Comparison of ENCODE assay signal across 10 cellular contexts in the genomic region with DNA sequence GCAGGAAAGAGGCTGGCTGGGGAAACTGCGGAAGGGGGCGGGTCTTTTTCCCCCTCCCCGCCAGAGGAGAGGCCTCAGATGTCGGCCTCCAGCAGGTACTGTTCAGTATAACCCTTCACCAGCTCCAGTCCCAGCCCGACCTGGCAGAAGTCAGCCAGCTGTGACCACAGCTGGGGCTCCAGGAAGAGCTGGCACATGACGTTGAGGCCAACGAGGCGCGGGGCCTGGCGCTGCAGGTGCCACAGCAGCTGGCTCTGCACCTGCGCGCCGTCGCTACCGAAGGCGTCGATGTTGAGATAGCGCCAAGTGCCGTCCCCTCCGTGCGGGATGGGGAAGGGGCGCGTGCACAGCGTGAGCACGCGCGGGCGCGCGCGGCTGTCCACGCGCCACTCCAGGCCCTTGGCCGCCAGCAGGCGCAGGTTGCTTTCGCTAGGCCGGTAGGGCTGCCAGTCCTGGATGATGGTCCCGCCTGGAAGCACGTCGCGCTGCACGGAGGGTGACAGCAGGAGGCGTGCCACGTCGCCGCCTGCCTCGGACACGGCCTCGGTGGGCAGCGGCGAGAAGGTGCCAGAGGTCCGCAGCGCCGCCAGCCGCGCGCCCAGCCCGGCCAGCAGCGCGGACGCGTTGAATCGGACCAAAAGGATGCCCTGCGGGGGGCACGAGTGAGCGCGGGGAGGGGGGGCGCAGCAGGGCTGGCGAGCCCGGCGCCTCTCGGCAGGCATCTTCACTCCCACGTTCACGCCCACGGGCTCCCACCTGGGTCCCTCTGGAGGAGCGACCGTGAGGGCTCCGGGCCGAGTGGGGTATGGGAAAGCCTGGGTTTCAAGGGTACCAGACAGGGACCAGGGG. TPM values are rescaled to one million over a fixed set of nuclear protein-coding genes. Genes with fewer than 3 reads are reported as not detected.
DNase-seq lines count a peak whose midpoint lies in the region; ATAC-seq and TF ChIP-seq lines count a peak whose summit lies in the region.
"Had no signal": no experiment of that assay in that cellular context is flagged by ENCODE, and none has a peak within 500 bp of the region (broad histone marks: within the 10 kb centered on the region; RNA-seq: fewer than 3 reads in every experiment).

No MANE protein-coding gene starts in this region.

- H3K36me3 Mint-ChIP-seq in activated T-helper 17 cell treated with anti-CD3 and anti-CD28 coated beads, Interleukin-2, amount 50 U/mL, for 72 hours (ENCODE audit: low read depth), result no peaks in the 10 kb centered on the region
- H3K36me3 Mint-ChIP-seq in natural killer cell treated with Interleukin-12 subunit alpha and Interleukin-12 subunit beta and Interleukin-15 and Interleukin-18, amount 100 ng/mL, for 72 hours, result no peaks in the 10 kb centered on the region

- H3K4me1 Mint-ChIP-seq in activated T-helper 17 cell treated with anti-CD3 and anti-CD28 coated beads, Interleukin-2, amount 50 U/mL, for 72 hours, result peaks cover 40% of the 10 kb centered on the region
- peaks cover 41 to 42% of the 10 kb centered on the region in 2 donors for H3K4me1 Mint-ChIP-seq in natural killer cell treated with Interleukin-12 subunit alpha and Interleukin-12 subunit beta and Interleukin-15 and Interleukin-18, amount 100 ng/mL, for 72 hours (ENCODE audit: low read depth in 2 of 2)

- H3K4me3 Mint-ChIP-seq in activated T-helper 17 cell treated with anti-CD3 and anti-CD28 coated beads, Interleukin-2, amount 50 U/mL, for 72 hours, result peak overlapping the region; percentile 60
- H3K4me3 Mint-ChIP-seq in natural killer cell treated with Interleukin-12 subunit alpha and Interleukin-12 subunit beta and Interleukin-15 and Interleukin-18, amount 100 ng/mL, for 72 hours, result peak overlapping the region; percentile 32

- H3K9me3 Mint-ChIP-seq in activated T-helper 17 cell treated with anti-CD3 and anti-CD28 coated beads, Interleukin-2, amount 50 U/mL, for 72 hours, result no peaks in the 10 kb centered on the region
- H3K9me3 Mint-ChIP-seq in natural killer cell treated with Interleukin-12 subunit alpha and Interleukin-12 subunit beta and Interleukin-15 and Interleukin-18, amount 100 ng/mL, for 72 hours, result no peaks in the 10 kb centered on the region

- no peak for TF ChIP-seq CTCF in GM10266 (IDR thresholded peaks at IDR 0.05; ENCODE audit: control insufficient read depth, insufficient read depth, low read depth, missing control alignments)

- no peak overlapping the region for H3K27ac Mint-ChIP-seq in activated T-helper 17 cell treated with anti-CD3 and anti-CD28 coated beads, Interleukin-2, amount 50 U/mL, for 72 hours
- H3K27ac Mint-ChIP-seq in natural killer cell treated with Interleukin-12 subunit alpha and Interleukin-12 subunit beta and Interleukin-15 and Interleukin-18, amount 100 ng/mL, for 72 hours, result no peak overlapping the region

- ATAC-seq in activated T-helper 17 cell treated with anti-CD3 and anti-CD28 coated beads, Interleukin-2, amount 50 U/mL, for 72 hours (replicated peaks), result no peak
- ATAC-seq in natural killer cell treated with Interleukin-12 subunit alpha and Interleukin-12 subunit beta and Interleukin-15 and Interleukin-18, amount 100 ng/mL, for 72 hours, result no peak

- peaks cover 70% of the 10 kb centered on the region for H3K27me3 Mint-ChIP-seq in activated T-helper 17 cell treated with anti-CD3 and anti-CD28 coated beads, Interleukin-2, amount 50 U/mL, for 72 hours
- H3K27me3 Mint-ChIP-seq in natural killer cell treated with Interleukin-12 subunit alpha and Interleukin-12 subunit beta and Interleukin-15 and Interleukin-18, amount 100 ng/mL, for 72 hours, result peaks cover 67 to 92% of the 10 kb centered on the region in 2 donors

- DNase-seq in DMS79 (lab: John Stamatoyannopoulos, UW) (peak; percentile 87), NCI-H1105 (lab: John Stamatoyannopoulos, UW) (peak; percentile 80), C1 segment of cervical spinal cord (lab: John Stamatoyannopoulos, UW) (no peak), hypothalamus (lab: John Stamatoyannopoulos, UW) (no peak), GM10266 (ENCODE audit: extremely low spot score) (no peak)
- DNase-seq in natural killer cell treated with Interleukin-12 subunit alpha and Interleukin-12 subunit beta and Interleukin-15 and Interleukin-18, amount 100 ng/mL, for 72 hours (ENCODE audit: low spot score), result no peak
- no peak for DNase-seq in activated CD8-positive, alpha-beta memory T cell treated with anti-CD3 and anti-CD28 coated beads, Interleukin-2, amount 50 U/mL, for 48 hours
- DNase-seq: amniotic stem cell had no signal

RNA-seq across cellular contexts. Expression of gene VGF, which starts 6.9 kb away (rescaled TPM):
- under 1 TPM; 0.13 to 0.48 TPM for total RNA-seq in activated T-helper 17 cell treated with anti-CD3 and anti-CD28 coated beads, Interleukin-2, amount 50 U/mL, for 72 hours
- under 1 TPM in 1 of 2 donors, not detected in 1; 0.31 TPM for total RNA-seq in natural killer cell treated with Interleukin-12 subunit alpha and Interleukin-12 subunit beta and Interleukin-15 and Interleukin-18, amount 100 ng/mL, for 72 hours

RNA-seq across cellular contexts. Expression of gene NAT16, which starts 7.9 kb away (rescaled TPM):
- not detected for total RNA-seq in activated T-helper 17 cell treated with anti-CD3 and anti-CD28 coated beads, Interleukin-2, amount 50 U/mL, for 72 hours
- not detected for total RNA-seq in natural killer cell treated with Interleukin-12 subunit alpha and Interleukin-12 subunit beta and Interleukin-15 and Interleukin-18, amount 100 ng/mL, for 72 hours

RNA-seq across cellular contexts. Expression of gene AP1S1, which starts 18.0 kb away (rescaled TPM):
- 10 to 100 TPM; 27.4 to 59.8 TPM for total RNA-seq in activated T-helper 17 cell treated with anti-CD3 and anti-CD28 coated beads, Interleukin-2, amount 50 U/mL, for 72 hours
- 10 to 100 TPM; 30.9 to 39.4 TPM for total RNA-seq in natural killer cell treated with Interleukin-12 subunit alpha and Interleukin-12 subunit beta and Interleukin-15 and Interleukin-18, amount 100 ng/mL, for 72 hours

RNA-seq across cellular contexts. Expression of gene MOGAT3, which starts 28.6 kb away (rescaled TPM):
- total RNA-seq in activated T-helper 17 cell treated with anti-CD3 and anti-CD28 coated beads, Interleukin-2, amount 50 U/mL, for 72 hours, result not detected
- not detected for total RNA-seq in natural killer cell treated with Interleukin-12 subunit alpha and Interleukin-12 subunit beta and Interleukin-15 and Interleukin-18, amount 100 ng/mL, for 72 hours
- total RNA-seq: SK-MEL-5 had no signal

RNA-seq across cellular contexts. Expression of gene PLOD3, which starts 45.2 kb away (rescaled TPM):
- total RNA-seq in activated T-helper 17 cell treated with anti-CD3 and anti-CD28 coated beads, Interleukin-2, amount 50 U/mL, for 72 hours, result 10 to 100 TPM; 55.6 to 69.6 TPM
- 10 to 100 TPM; 66.2 to 72.3 TPM for total RNA-seq in natural killer cell treated with Interleukin-12 subunit alpha and Interleukin-12 subunit beta and Interleukin-15 and Interleukin-18, amount 100 ng/mL, for 72 hours

Comparison
In these comparisons a context has a peak if more than half of its experiments do, and no peak if none do; other contexts are left out.
1. DNase-seq: peak in DMS79 (single experiment) and NCI-H1105 (single experiment); none in natural killer cell treated with Interleukin-12 subunit alpha and Interleukin-12 subunit beta and Interleukin-15 and Interleukin-18, amount 100 ng/mL, for 72 hours (single experiment), C1 segment of cervical spinal cord (0 of 14), activated CD8-positive, alpha-beta memory T cell treated with anti-CD3 and anti-CD28 coated beads, Interleukin-2, amount 50 U/mL, for 48 hours (single experiment), hypothalamus (0 of 51) and GM10266 (single experiment).